Comparison of ENCODE assay signal across 8 cellular contexts in the genomic region with DNA sequence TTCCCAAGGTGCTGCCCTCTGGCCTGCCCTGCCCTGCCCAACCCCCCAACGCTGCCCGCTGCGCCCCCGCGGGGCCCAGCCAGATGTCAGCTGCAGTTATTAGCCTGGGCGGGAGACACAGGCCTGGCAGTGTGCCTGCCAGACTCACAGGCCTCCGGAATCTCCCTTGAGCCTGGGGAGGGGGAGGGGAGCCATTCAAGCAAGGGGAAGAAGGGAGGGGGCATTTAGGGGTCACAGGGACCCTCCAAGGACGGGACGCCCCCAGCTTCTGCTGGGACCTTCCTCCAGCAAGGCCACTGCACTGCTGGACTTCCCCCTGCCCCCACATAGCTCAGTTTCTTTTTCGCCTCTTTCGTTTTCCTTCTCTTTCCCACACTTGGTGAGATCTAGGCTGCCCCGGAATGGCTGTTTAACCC. TPM values are rescaled to one million over a fixed set of nuclear protein-coding genes. Genes with fewer than 3 reads are reported as not detected.
DNase-seq lines count a peak whose midpoint lies in the region; ATAC-seq and TF ChIP-seq lines count a peak whose summit lies in the region.

No MANE protein-coding gene starts in this region.

- 5 to 7% (median 7%) methylated on average over 11 to 12 of the region's 12 CpGs for WGBS in psoas muscle, 3 donors

- peaks cover 9% of the 10 kb centered on the region for H3K36me3 ChIP-seq in right atrium auricular region
- H3K36me3 ChIP-seq in psoas muscle (ENCODE audit: insufficient read depth in 1 of 2, low read depth in 1 of 2): no peaks in the 10 kb centered on the region

- H3K27ac ChIP-seq in AG04450 (ENCODE audit: low read depth, low read length) (peak overlapping the region; percentile 88), right atrium auricular region (peak overlapping the region; percentile 96 to 99), psoas muscle (peak overlapping the region; percentile 99)

- H3K4me1 ChIP-seq in right atrium auricular region (peaks cover 0 to 67% of the 10 kb centered on the region in 2 donors), psoas muscle (peaks cover 27% of the 10 kb centered on the region)

- no peak for DNase-seq in AG04450 (ENCODE audit: low read depth, low spot score)
- DNase-seq in GM12865 (ENCODE audit: low read depth): peak; percentile 93
- DNase-seq in NCI-H82 treated with DMSO at 0.1 percent for 48 hours (lab: John Stamatoyannopoulos, UW; ENCODE audit: unreplicated experiment): peak; percentile 74
- DNase-seq in amniotic epithelial cell (ENCODE audit: low read depth): peak; percentile 74
- peak; percentile 88 for DNase-seq in right atrium auricular region (ENCODE audit: low spot score)
- peak; percentile 85 to 90 for DNase-seq in psoas muscle
- no peak for DNase-seq in NCI-H1048 (lab: John Stamatoyannopoulos, UW)
- no peak for DNase-seq in LoVo (ENCODE audit: low spot score)

- POLR2A ChIA-PET in AG04450 (lab: Yijun Ruan, JAX): interaction anchor here (0.6 to 1.9 kb wide), 4 partner anchors 11 to 145 kb away, joined by 3 to 16 read pairs (median 4); partner anchors contain the start of gene FARSA

- intact Hi-C loops in psoas muscle (cut with DNase I): no loop called here

- TF ChIP-seq CTCF in AG04450 (IDR thresholded peaks at IDR 0.05; ENCODE audit: low read depth, low read length) (no peak), GM12865 (IDR thresholded peaks at IDR 0.05; ENCODE audit: insufficient read depth, low read depth, low read length, missing control alignments) (no peak), right atrium auricular region (IDR thresholded peaks at IDR 0.05) (no peak), psoas muscle (IDR thresholded peaks at IDR 0.05) (no peak)

- H3K9me3 ChIP-seq in AG04450 (ENCODE audit: control insufficient read depth, insufficient read depth, low read length) (peaks cover 10% of the 10 kb centered on the region; the same call in 1 of the 2 replicates), right atrium auricular region (no peaks in the 10 kb centered on the region), psoas muscle (no peaks in the 10 kb centered on the region)

- peak in 2 of 4 donors; percentile 3 to 16 for ATAC-seq in psoas muscle

- H3K4me3 ChIP-seq in AG04450 (ENCODE audit: low read depth, low read length) (peak overlapping the region; percentile 46), GM12865 (ENCODE audit: low read depth, low read length) (peak overlapping the region; percentile 84), right atrium auricular region (peak overlapping the region; percentile 82 to 88), psoas muscle (peak overlapping the region; percentile 99)

- CTCF ChIA-PET in AG04450 (lab: Charles Lee): interaction anchor here (0.6 to 2.3 kb wide), 7 partner anchors 7 to 1077 kb away, joined by 3 to 12 read pairs (median 5); no protein-coding TSS in a partner anchor

- H3K27me3 ChIP-seq in AG04450 (ENCODE audit: control insufficient read depth, insufficient read depth, low read length) (no peaks in the 10 kb centered on the region), right atrium auricular region (no peaks in the 10 kb centered on the region), psoas muscle (ENCODE audit: insufficient read depth in 3 of 3, low read length in 2 of 3) (no peaks in the 10 kb centered on the region)

RNA-seq across cellular contexts. Expression of gene JUNB, which starts 2.6 kb away (rescaled TPM):
- polyA plus RNA-seq in AG04450 (2011; rRNA removed) (24.1 and 44.3 TPM in 2 replicates), psoas muscle (100 to 1,000 TPM in 1 of 3 donors, 10 to 100 TPM in 2; 25.1 to 145 (median 31.9) TPM)
- 15.7 and 16.4 TPM in 2 replicates for polyA minus RNA-seq in AG04450 (2011; rRNA and poly(A)+ RNA removed)
- total RNA-seq in right atrium auricular region (100 to 1,000 TPM; 321 to 506 TPM), psoas muscle (100 to 1,000 TPM in 2 of 4 donors, 10 to 100 TPM in 2; 29.2 to 217 (median 73.6) TPM)

RNA-seq across cellular contexts. Expression of gene PRDX2, which starts 12.9 kb away (rescaled TPM):
- polyA plus RNA-seq in AG04450 (2011; rRNA removed) (187 and 237 TPM in 2 replicates), psoas muscle (100 to 1,000 TPM; 329 to 535 (median 396) TPM)
- polyA minus RNA-seq in AG04450 (2011; rRNA and poly(A)+ RNA removed): 146 and 200 TPM in 2 replicates
- total RNA-seq in right atrium auricular region (100 to 1,000 TPM; 702 to 859 TPM), psoas muscle (100 to 1,000 TPM; 273 to 419 (median 370) TPM)

RNA-seq across cellular contexts. Expression of gene THSD8, which starts 13.2 kb away (rescaled TPM):
- polyA plus RNA-seq in AG04450 (2011; rRNA removed) (1.6 and 2.4 TPM in 2 replicates), psoas muscle (1 to 10 TPM; 1.9 to 2.5 (median 2.0) TPM)
- 0.74 TPM in 1 of 2 replicates, not detected in the other for polyA minus RNA-seq in AG04450 (2011; rRNA and poly(A)+ RNA removed)
- total RNA-seq in right atrium auricular region (not detected), psoas muscle (1 to 10 TPM in 3 of 4 donors, under 1 TPM in 1; 0.92 to 3.2 (median 2.0) TPM)

RNA-seq across cellular contexts. Expression of gene HOOK2, which starts 13.3 kb away (rescaled TPM):
- polyA plus RNA-seq in AG04450 (2011; rRNA removed): 5.5 and 6.4 TPM in 2 replicates
- 4.7 and 5.7 TPM in 2 replicates for polyA minus RNA-seq in AG04450 (2011; rRNA and poly(A)+ RNA removed)
- 10 to 100 TPM; 11.4 to 12.2 TPM for total RNA-seq in right atrium auricular region
- total RNA-seq in psoas muscle: 10 to 100 TPM; 20.3 to 33.0 (median 23.8) TPM
- 10 to 100 TPM; 11.3 to 21.7 (median 19.0) TPM for polyA plus RNA-seq in psoas muscle

RNA-seq across cellular contexts. Expression of gene RNASEH2A, which starts 17.7 kb away (rescaled TPM):
- 11.6 and 11.7 TPM in 2 replicates for polyA plus RNA-seq in AG04450 (2011; rRNA removed)
- 15.1 and 18.8 TPM in 2 replicates for polyA minus RNA-seq in AG04450 (2011; rRNA and poly(A)+ RNA removed)
- 1 to 10 TPM; 3.1 to 4.0 TPM for total RNA-seq in right atrium auricular region
- total RNA-seq in psoas muscle: 1 to 10 TPM; 2.4 to 5.0 (median 3.0) TPM
- 1 to 10 TPM; 3.6 to 9.0 (median 8.6) TPM for polyA plus RNA-seq in psoas muscle

Comparison
In these comparisons a context has a peak if more than half of its experiments do, and no peak if none do; other contexts are left out.
1. DNase-seq: peak in GM12865 (single experiment), NCI-H82 treated with DMSO at 0.1 percent for 48 hours (single experiment), amniotic epithelial cell (single experiment), right atrium auricular region (single experiment) and psoas muscle (2 of 2); none in AG04450 (single experiment), NCI-H1048 (single experiment) and LoVo (single experiment).
2. H3K4me3 ChIP-seq: peak in every context shown above with its lines; median percentile 99 in psoas muscle; 85 in right atrium auricular region; 84 in GM12865; 46 in AG04450.
3. Peak in every context shown above with its lines, with median percentiles within 50 percentile points of each other: H3K27ac ChIP-seq.